In the genomic region with DNA sequence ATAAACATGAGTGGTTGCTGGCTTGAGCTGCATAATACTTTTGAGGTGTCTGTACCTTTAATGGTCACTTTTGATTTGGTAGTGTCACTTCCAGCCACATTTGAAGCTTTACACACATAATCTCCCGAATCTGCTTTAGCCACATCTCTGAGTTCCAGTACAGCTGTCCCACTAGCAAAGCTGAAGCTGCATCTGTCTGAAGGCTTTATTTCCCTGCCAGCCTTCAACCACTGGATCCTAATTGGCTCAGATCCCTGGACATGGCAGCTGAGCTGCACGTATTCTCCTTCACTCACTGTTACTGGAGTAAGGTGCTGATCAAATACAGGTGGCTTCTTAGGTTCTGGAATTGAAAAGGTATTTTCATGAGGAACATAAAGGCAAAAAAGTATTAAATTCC, we compare ENCODE assay signal across 17 cellular contexts.
"Had no signal": no experiment of that assay in that cellular context is flagged by ENCODE, and none has a peak within 500 bp of the region (broad histone marks: within the 10 kb centered on the region; RNA-seq: fewer than 3 reads in every experiment).

No MANE protein-coding gene starts in this region.

- H3K27ac ChIP-seq: epithelial cell of prostate, esophagus muscularis mucosa, neutrophil, right atrium auricular region, tibial artery, upper lobe of left lung, uterus had no signal

- H3K4me3 ChIP-seq: esophagus muscularis mucosa, gastrocnemius medialis, right atrium auricular region, smooth muscle cell, tibial artery, upper lobe of left lung, uterus had no signal

- H3K9me3 ChIP-seq: esophagus muscularis mucosa, gastrocnemius medialis, neutrophil, right atrium auricular region, tibial artery, upper lobe of left lung, uterus had no signal

- H3K27me3 ChIP-seq: esophagus muscularis mucosa, gastrocnemius medialis, neutrophil, right atrium auricular region, tibial artery, upper lobe of left lung, uterus had no signal

- H3K4me1 ChIP-seq: esophagus muscularis mucosa, right atrium auricular region, tibial artery, upper lobe of left lung, uterus had no signal

- H3K36me3 ChIP-seq: neutrophil, tibial artery, uterus had no signal

- ATAC-seq: effector memory CD8-positive, alpha-beta T cell; gastrocnemius medialis; naive thymus-derived CD4-positive, alpha-beta T cell had no signal

- DNase-seq: effector memory CD8-positive, alpha-beta T cell; gastrocnemius medialis; mesendoderm; naive thymus-derived CD4-positive, alpha-beta T cell; stimulated activated CD4-positive, alpha-beta T cell treated with anti-CD3 and anti-CD28 coated beads, Interleukin-2, amount 100 ng/mL, for 48 hours; stimulated activated naive CD4-positive, alpha-beta T cell treated with Interleukin-2 at 50 U/mL for 16 hours; tibial artery; upper lobe of left lung; uterus had no signal

- FAIRE-seq: colon, keratinocyte had no signal

- H3K9me3 Mint-ChIP-seq: dendritic cell treated with granulocyte-macrophage colony-stimulating factor and Interleukin-4, amounts not matched to agents 40 ng/mL and 50 ng/mL, for 4 days; effector memory CD8-positive, alpha-beta T cell; naive thymus-derived CD4-positive, alpha-beta T cell had no signal

- H3K27me3 Mint-ChIP-seq: dendritic cell treated with granulocyte-macrophage colony-stimulating factor and Interleukin-4, amounts not matched to agents 40 ng/mL and 50 ng/mL, for 4 days; naive thymus-derived CD4-positive, alpha-beta T cell had no signal

- H3K27ac Mint-ChIP-seq: dendritic cell treated with granulocyte-macrophage colony-stimulating factor and Interleukin-4, amounts not matched to agents 40 ng/mL and 50 ng/mL, for 4 days; effector memory CD8-positive, alpha-beta T cell; naive thymus-derived CD4-positive, alpha-beta T cell had no signal

- H3K4me3 Mint-ChIP-seq: dendritic cell treated with granulocyte-macrophage colony-stimulating factor and Interleukin-4, amounts not matched to agents 40 ng/mL and 50 ng/mL, for 4 days; effector memory CD8-positive, alpha-beta T cell; naive thymus-derived CD4-positive, alpha-beta T cell had no signal

- H3K4me1 Mint-ChIP-seq: naive thymus-derived CD4-positive, alpha-beta T cell had no signal
